ENCODE assay signal across 23 cellular contexts in genomic region chr16:84737192-84737591, GRCh38. TPM values are rescaled to one million over a fixed set of nuclear protein-coding genes. Genes with fewer than 3 reads are reported as not detected.
DNase-seq lines count a peak whose midpoint lies in the region; ATAC-seq and TF ChIP-seq lines count a peak whose summit lies in the region.
"Had no signal": no experiment of that assay in that cellular context is flagged by ENCODE, and none has a peak within 500 bp of the region (broad histone marks: within the 10 kb centered on the region; RNA-seq: fewer than 3 reads in every experiment).

No MANE protein-coding gene starts in this region.

- H3K27ac ChIP-seq in heart left ventricle (peak overlapping the region in 7 of 12 donors; percentile 41 to 72 (median 48)), right lobe of liver (peak overlapping the region in 2 of 3 donors; percentile 39 to 70), uterus (peak overlapping the region; percentile 51 to 65)

- H3K4me1 Mint-ChIP-seq in T-helper 17 cell = peaks cover 27% of the 10 kb centered on the region

- intact Hi-C loops in heart left ventricle (cut with DNase I) = loop anchor here in 3 of 10 donors (5.0 kb wide), 2 partner anchors 115 to 230 kb away; no protein-coding TSS in a partner anchor
- intact Hi-C loops in left cardiac atrium (cut with DNase I) = no loop called here
- intact Hi-C loops in right lobe of liver (cut with DNase I) = no loop called here
- intact Hi-C loops in uterus (cut with DNase I; ENCODE audit: low total_unique reads) = no loop called here

- 76 to 81% (median 79%) methylated on average over 5 of the region's 5 CpGs for WGBS in heart left ventricle, 4 donors
- WGBS in right lobe of liver (ENCODE audit: insufficient coverage, low coverage, low lambda C conversion rate, missing lambda C conversion rate) = 25% methylated on average over 5 of the region's 5 CpGs

- ATAC-seq in heart left ventricle (no peak), left cardiac atrium (no peak), T-helper 17 cell (no peak), right lobe of liver (peak in 3 of 4 donors; percentile 7 to 18 (median 8)), SK-N-SH treated with all-trans-retinoic acid at 6 μM for 48 hours (no peak), HG02938 (IDR thresholded peaks at IDR 0.05; ENCODE audit: unreplicated experiment) (no peak)

- TF ChIP-seq POLR2A in heart left ventricle (IDR thresholded peaks at IDR 0.05) (no peak), right lobe of liver (IDR thresholded peaks at IDR 0.05) (no peak), uterus (IDR thresholded peaks at IDR 0.05) (no peak)

- H3K4me1 ChIP-seq in heart left ventricle (peaks cover 0 to 75% (median 37%) of the 10 kb centered on the region in 12 donors), right lobe of liver (peaks cover 0 to 84% (median 43%) of the 10 kb centered on the region in 4 donors), uterus (peaks cover 8% of the 10 kb centered on the region in 2 donors)

- no peaks in the 10 kb centered on the region for H3K36me3 Mint-ChIP-seq in T-helper 17 cell (ENCODE audit: low read depth)

- TF ChIP-seq CTCF in heart left ventricle (IDR thresholded peaks at IDR 0.05) = no peak
- no peak for TF ChIP-seq CTCF in right lobe of liver (IDR thresholded peaks at IDR 0.05)
- no peak for TF ChIP-seq CTCF in uterus (IDR thresholded peaks at IDR 0.05)

- H3K27me3 ChIP-seq in heart left ventricle (no peaks in the 10 kb centered on the region), right lobe of liver (no peaks in the 10 kb centered on the region), uterus (no peaks in the 10 kb centered on the region)
- H3K27me3 ChIP-seq: spleen had no signal

- H3K27me3 Mint-ChIP-seq in T-helper 17 cell = no peaks in the 10 kb centered on the region
- H3K27me3 Mint-ChIP-seq: stimulated activated naive CD8-positive, alpha-beta T cell treated with anti-CD3 and anti-CD28 coated beads, Interleukin-15, Interleukin-2, amounts not matched to agents 100 ng/mL and 50 ng/mL, for 24 hours had no signal

- H3K9me3 ChIP-seq in heart left ventricle = no peaks in the 10 kb centered on the region
- H3K9me3 ChIP-seq in T-helper 17 cell (ENCODE audit: control insufficient read depth, low read length, poor library complexity, severe bottlenecking) = no peaks in the 10 kb centered on the region
- H3K9me3 ChIP-seq in right lobe of liver = no peaks in the 10 kb centered on the region
- H3K9me3 ChIP-seq in uterus = no peaks in the 10 kb centered on the region
- H3K9me3 ChIP-seq: spleen had no signal

- DNase-seq in heart left ventricle (no peak), left cardiac atrium (no peak), T-helper 17 cell (no peak), right lobe of liver (no peak), uterus (no peak), NCI-H2029 treated with DMSO at 0.1 percent for 48 hours (lab: John Stamatoyannopoulos, UW) (no peak)
- DNase-seq: activated CD4-positive, alpha-beta T cell treated with anti-CD3 and anti-CD28 coated beads for 48 hours; foreskin fibroblast; immature natural killer cell; KG1; NCI-H187; NCI-H2227 treated with DMSO at 0.1 percent for 48 hours; NCI-H748 treated with DMSO at 0.1 percent for 48 hours; OCI-M1; retina; SIG-M5; spleen; stimulated activated CD4-positive, alpha-beta T cell treated with anti-CD3 and anti-CD28 coated beads, Interleukin-4, amount 100 ng/mL, for 24 hours; trophoblast cell had no signal

- peak overlapping the region; percentile 80 for H3K27ac Mint-ChIP-seq in T-helper 17 cell

- H3K36me3 ChIP-seq in heart left ventricle (peaks cover 0 to 29% (median 14%) of the 10 kb centered on the region in 9 donors), right lobe of liver (no peaks in the 10 kb centered on the region), uterus (no peaks in the 10 kb centered on the region)

- H3K4me3 Mint-ChIP-seq in T-helper 17 cell = no peak overlapping the region
- H3K4me3 Mint-ChIP-seq: stimulated activated naive CD8-positive, alpha-beta T cell treated with anti-CD3 and anti-CD28 coated beads, Interleukin-15, Interleukin-2, amounts not matched to agents 100 ng/mL and 50 ng/mL, for 24 hours had no signal

- no peak overlapping the region for H3K4me3 ChIP-seq in heart left ventricle
- no peak overlapping the region for H3K4me3 ChIP-seq in right lobe of liver
- no peak overlapping the region for H3K4me3 ChIP-seq in uterus
- H3K4me3 ChIP-seq: lung, spleen had no signal

TF ChIP-seq in SK-N-SH treated with all-trans-retinoic acid at 6 μM for 48 hours, 23 proteins besides CTCF, POLR2A, EP300 and RAD21:
- no peak for TF ChIP-seq BACH2 (CRISPR knock-in tag; IDR thresholded peaks at IDR 0.05; ENCODE audit: borderline replicate concordance)
- no peak for TF ChIP-seq TCF4 (CRISPR knock-in tag; IDR thresholded peaks at IDR 0.05; ENCODE audit: borderline replicate concordance)
- TF ChIP-seq, protein P1, sequence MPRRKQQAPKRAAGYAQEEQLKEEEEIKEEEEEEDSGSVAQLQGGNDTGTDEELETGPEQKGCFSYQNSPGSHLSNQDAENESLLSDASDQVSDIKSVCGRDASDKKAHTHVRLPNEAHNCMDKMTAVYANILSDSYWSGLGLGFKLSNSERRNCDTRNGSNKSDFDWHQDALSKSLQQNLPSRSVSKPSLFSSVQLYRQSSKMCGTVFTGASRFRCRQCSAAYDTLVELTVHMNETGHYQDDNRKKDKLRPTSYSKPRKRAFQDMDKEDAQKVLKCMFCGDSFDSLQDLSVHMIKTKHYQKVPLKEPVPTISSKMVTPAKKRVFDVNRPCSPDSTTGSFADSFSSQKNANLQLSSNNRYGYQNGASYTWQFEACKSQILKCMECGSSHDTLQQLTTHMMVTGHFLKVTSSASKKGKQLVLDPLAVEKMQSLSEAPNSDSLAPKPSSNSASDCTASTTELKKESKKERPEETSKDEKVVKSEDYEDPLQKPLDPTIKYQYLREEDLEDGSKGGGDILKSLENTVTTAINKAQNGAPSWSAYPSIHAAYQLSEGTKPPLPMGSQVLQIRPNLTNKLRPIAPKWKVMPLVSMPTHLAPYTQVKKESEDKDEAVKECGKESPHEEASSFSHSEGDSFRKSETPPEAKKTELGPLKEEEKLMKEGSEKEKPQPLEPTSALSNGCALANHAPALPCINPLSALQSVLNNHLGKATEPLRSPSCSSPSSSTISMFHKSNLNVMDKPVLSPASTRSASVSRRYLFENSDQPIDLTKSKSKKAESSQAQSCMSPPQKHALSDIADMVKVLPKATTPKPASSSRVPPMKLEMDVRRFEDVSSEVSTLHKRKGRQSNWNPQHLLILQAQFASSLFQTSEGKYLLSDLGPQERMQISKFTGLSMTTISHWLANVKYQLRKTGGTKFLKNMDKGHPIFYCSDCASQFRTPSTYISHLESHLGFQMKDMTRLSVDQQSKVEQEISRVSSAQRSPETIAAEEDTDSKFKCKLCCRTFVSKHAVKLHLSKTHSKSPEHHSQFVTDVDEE (CRISPR knock-in tag; IDR thresholded peaks at IDR 0.05) = no peak
- no peak for TF ChIP-seq OSR1 (CRISPR knock-in tag; IDR thresholded peaks at IDR 0.05)
- TF ChIP-seq ZNF8 (CRISPR knock-in tag; IDR thresholded peaks at IDR 0.05) = no peak
- no peak for TF ChIP-seq ZNF70 (CRISPR knock-in tag; IDR thresholded peaks at IDR 0.05)
- TF ChIP-seq ISL1 (CRISPR knock-in tag; IDR thresholded peaks at IDR 0.05) = no peak
- no peak for TF ChIP-seq TOX (CRISPR knock-in tag; IDR thresholded peaks at IDR 0.05; ENCODE audit: borderline replicate concordance)
- TF ChIP-seq GLIS3 (CRISPR knock-in tag; IDR thresholded peaks at IDR 0.05) = no peak
- no peak for TF ChIP-seq POU6F1 (CRISPR knock-in tag; IDR thresholded peaks at IDR 0.05; ENCODE audit: borderline replicate concordance, low read depth)
- TF ChIP-seq ZFP3 (CRISPR knock-in tag; IDR thresholded peaks at IDR 0.05) = no peak
- no peak for TF ChIP-seq ZNF565 (CRISPR knock-in tag; conservative IDR thresholded peaks at IDR 0.05; ENCODE audit: low read depth)
- no peak for TF ChIP-seq PPARA (CRISPR knock-in tag; IDR thresholded peaks at IDR 0.05; ENCODE audit: borderline replicate concordance)
- no peak for TF ChIP-seq ZC3H10 (CRISPR knock-in tag; IDR thresholded peaks at IDR 0.05)
- no peak for TF ChIP-seq CSRNP3 (CRISPR knock-in tag; IDR thresholded peaks at IDR 0.05)
TF ChIP-seq in SK-N-SH treated with all-trans-retinoic acid at 6 μM for 48 hours: peak in this region for 0.

RNA-seq across cellular contexts. Expression of gene USP10, which starts 37.4 kb away (rescaled TPM):
- total RNA-seq in heart left ventricle = 10 to 100 TPM; 57.3 to 73.5 (median 62.9) TPM
- 10 to 100 TPM; 17.8 to 46.8 TPM for polyA plus RNA-seq in heart left ventricle
- total RNA-seq in left cardiac atrium = 10 to 100 TPM; 66.7 to 70.7 TPM
- 100 to 1,000 TPM; 169 to 221 TPM for total RNA-seq in T-helper 17 cell
- total RNA-seq in right lobe of liver = 10 to 100 TPM; 41.5 to 53.2 (median 44.6) TPM
- 10 to 100 TPM; 12.6 to 83.3 (median 44.2) TPM for total RNA-seq in uterus

Comparison
In these comparisons a context has a peak if more than half of its experiments do, and no peak if none do; other contexts are left out.
1. ATAC-seq: peak in right lobe of liver (3 of 4); none in heart left ventricle (0 of 4), left cardiac atrium (0 of 2), T-helper 17 cell (single experiment), SK-N-SH treated with all-trans-retinoic acid at 6 μM for 48 hours (single experiment) and HG02938 (single experiment).
2. Peak in every context shown above with its lines, with median percentiles within 50 percentile points of each other: H3K27ac ChIP-seq.